Comparison of ENCODE assay signal across 14 cellular contexts in the genomic region with DNA sequence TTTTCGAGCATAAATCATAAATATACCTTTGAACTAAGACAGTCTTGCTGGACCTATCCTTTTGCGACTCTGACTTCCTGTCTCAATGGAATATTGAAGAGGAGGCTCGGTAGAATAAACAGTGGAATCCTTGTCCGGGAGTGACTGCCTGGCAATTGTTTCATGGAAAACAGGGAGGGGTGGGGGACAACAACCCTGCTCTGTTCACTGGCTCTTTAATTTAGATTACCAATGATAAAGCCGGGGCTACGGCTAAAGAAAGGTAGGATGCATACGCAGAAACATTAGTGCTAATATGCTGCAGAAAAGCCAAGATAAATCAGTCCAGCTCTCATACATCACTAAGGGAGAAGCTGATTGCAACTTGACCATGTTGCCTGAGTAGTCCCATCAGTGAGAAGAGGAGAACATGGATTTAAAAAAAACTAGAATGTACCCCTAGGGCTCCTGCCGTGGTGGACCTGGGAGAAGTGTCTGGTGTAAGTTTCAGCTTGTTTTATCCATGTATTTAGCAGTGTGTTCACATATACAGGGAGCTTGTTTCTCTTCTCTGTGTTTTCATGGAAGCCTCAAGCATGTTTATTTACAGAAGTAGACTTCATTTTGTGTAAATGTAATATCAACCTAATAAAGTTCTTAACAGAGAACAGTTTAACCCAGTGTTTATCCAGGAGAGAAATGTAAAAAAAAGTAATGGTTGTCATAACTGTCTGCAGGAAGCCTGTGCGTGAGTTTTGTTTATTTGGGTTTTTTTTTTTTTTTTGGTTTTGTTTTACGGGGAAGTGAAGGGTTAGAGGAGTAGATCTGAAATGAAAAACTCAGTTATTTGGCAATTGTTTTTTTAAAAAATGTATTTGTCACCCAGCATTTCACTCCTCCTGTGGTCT.
DNase-seq lines count a peak whose midpoint lies in the region; ATAC-seq, FAIRE-seq and TF ChIP-seq lines count a peak whose summit lies in the region.
"Had no signal": no experiment of that assay in that cellular context is flagged by ENCODE, and none has a peak within 500 bp of the region (broad histone marks: within the 10 kb centered on the region; RNA-seq: fewer than 3 reads in every experiment).

No MANE protein-coding gene starts in this region.

- TF ChIP-seq CTCF in A549 (IDR thresholded peaks at IDR 0.05) (no peak), WI38 (IDR thresholded peaks at IDR 0.05; ENCODE audit: low read depth, low read length) (no peak)

- no peak for TF ChIP-seq RAD21 in A549 (conservative IDR thresholded peaks at IDR 0.05 in 1 of 2, IDR thresholded peaks at IDR 0.05 in 1 of 2)

- H3K27ac Mint-ChIP-seq in naive thymus-derived CD4-positive, alpha-beta T cell = no peak overlapping the region
- H3K27ac Mint-ChIP-seq in activated CD8-positive, alpha-beta memory T cell treated with anti-CD3 and anti-CD28 coated beads, Interleukin-2, amount 10 ng/mL, durations not matched to agents 7 days and 5 days = no peak overlapping the region
- H3K27ac Mint-ChIP-seq: activated T-helper 2 cell treated with anti-CD3 and anti-CD28 coated beads, Interferon-gamma antibody, Interleukin-2, Interleukin-4, amounts not matched to agents 10 μg/mL and 5 μg/mL and 100 μg/mL, durations not matched to agents 14 hours and 24 hours and 36 hours; dendritic cell treated with granulocyte-macrophage colony-stimulating factor and Interleukin-4, amounts not matched to agents 40 ng/mL and 50 ng/mL, for 4 days had no signal

- H3K9me3 Mint-ChIP-seq in naive thymus-derived CD4-positive, alpha-beta T cell = peaks cover 0 to 7% (median under 1%) of the 10 kb centered on the region in 11 donors
- H3K9me3 Mint-ChIP-seq in activated CD8-positive, alpha-beta memory T cell treated with anti-CD3 and anti-CD28 coated beads, Interleukin-2, amount 10 ng/mL, durations not matched to agents 7 days and 5 days (ENCODE audit: low read depth) = no peaks in the 10 kb centered on the region
- H3K9me3 Mint-ChIP-seq: activated T-helper 2 cell treated with anti-CD3 and anti-CD28 coated beads, Interferon-gamma antibody, Interleukin-2, Interleukin-4, amounts not matched to agents 10 μg/mL and 5 μg/mL and 100 μg/mL, durations not matched to agents 14 hours and 24 hours and 36 hours; dendritic cell treated with granulocyte-macrophage colony-stimulating factor and Interleukin-4, amounts not matched to agents 40 ng/mL and 50 ng/mL, for 4 days had no signal

- H3K9me3 ChIP-seq in A549 = no peaks in the 10 kb centered on the region
- no peaks in the 10 kb centered on the region for H3K9me3 ChIP-seq in naive thymus-derived CD4-positive, alpha-beta T cell (ENCODE audit: control insufficient read depth in 2 of 3, low read length in 3 of 3)
- H3K9me3 ChIP-seq: testis had no signal

- no peaks in the 10 kb centered on the region; the same call in 2 of the 3 replicates for H3K4me1 ChIP-seq in A549
- H3K4me1 ChIP-seq in naive thymus-derived CD4-positive, alpha-beta T cell (ENCODE audit: control insufficient read depth in 2 of 2, insufficient read depth in 2 of 2, low read length in 2 of 2) = no peaks in the 10 kb centered on the region
- H3K4me1 ChIP-seq: testis had no signal

- no peaks in the 10 kb centered on the region for H3K4me1 Mint-ChIP-seq in naive thymus-derived CD4-positive, alpha-beta T cell
- H3K4me1 Mint-ChIP-seq in activated CD8-positive, alpha-beta memory T cell treated with anti-CD3 and anti-CD28 coated beads, Interleukin-2, amount 10 ng/mL, durations not matched to agents 7 days and 5 days = no peaks in the 10 kb centered on the region

- peaks cover 0 to 4% (median 0%) of the 10 kb centered on the region in 5 donors for H3K36me3 Mint-ChIP-seq in naive thymus-derived CD4-positive, alpha-beta T cell
- H3K36me3 Mint-ChIP-seq in activated CD8-positive, alpha-beta memory T cell treated with anti-CD3 and anti-CD28 coated beads, Interleukin-2, amount 10 ng/mL, durations not matched to agents 7 days and 5 days = no peaks in the 10 kb centered on the region

- H3K4me2 ChIP-seq in A549 = peak overlapping the region; percentile 48

- 38% methylated on average over 10 of the region's 10 CpGs for WGBS in A549 (ENCODE audit: missing lambda C conversion rate)

- H3K4me3 Mint-ChIP-seq in naive thymus-derived CD4-positive, alpha-beta T cell = no peak overlapping the region
- no peak overlapping the region for H3K4me3 Mint-ChIP-seq in activated CD8-positive, alpha-beta memory T cell treated with anti-CD3 and anti-CD28 coated beads, Interleukin-2, amount 10 ng/mL, durations not matched to agents 7 days and 5 days
- H3K4me3 Mint-ChIP-seq: dendritic cell treated with granulocyte-macrophage colony-stimulating factor and Interleukin-4, amounts not matched to agents 40 ng/mL and 50 ng/mL, for 4 days had no signal

- H3K27ac ChIP-seq in A549 = no peak overlapping the region
- no peak overlapping the region for H3K27ac ChIP-seq in naive thymus-derived CD4-positive, alpha-beta T cell (ENCODE audit: low read depth, low read length)
- H3K27ac ChIP-seq: testis had no signal

- no peak for DNase-seq in A549 (ENCODE audit: low read depth in 1 of 2, low spot score in 1 of 2)
- DNase-seq in NCI-H2029 (lab: John Stamatoyannopoulos, UW) = peak; percentile 42
- DNase-seq in naive thymus-derived CD4-positive, alpha-beta T cell = no peak
- no peak for DNase-seq in activated CD8-positive, alpha-beta memory T cell treated with anti-CD3 and anti-CD28 coated beads, Interleukin-2, amount 10 ng/mL, durations not matched to agents 7 days and 5 days
- DNase-seq: GF-D8; stimulated activated CD4-positive, alpha-beta T cell treated with anti-CD3 and anti-CD28 coated beads, Interleukin-4, amount 100 ng/mL, for 1 hour; testis had no signal

- H3K4me3 ChIP-seq in A549 (no peak overlapping the region), WI38 (ENCODE audit: low read depth, low read length) (peak overlapping the region; percentile 29)
- no peak overlapping the region for H3K4me3 ChIP-seq in naive thymus-derived CD4-positive, alpha-beta T cell (ENCODE audit: low read length)
- H3K4me3 ChIP-seq: testis had no signal

- POLR2A ChIA-PET in A549 (lab: Yijun Ruan, JAX) = no interaction called here
- POLR2A ChIA-PET in naive thymus-derived CD4-positive, alpha-beta T cell (lab: Charles Lee) = no interaction called here

- FAIRE-seq in A549 (lab: Jason Lieb, UNC) (no peak), islet of Langerhans (lab: Jason Lieb, UNC) (peak; percentile 60)
- FAIRE-seq: H54 had no signal

- no peak for TF ChIP-seq POLR2A in A549 (IDR thresholded peaks at IDR 0.05; ENCODE audit: low read length)

- intact Hi-C loops in naive thymus-derived CD4-positive, alpha-beta T cell (cut with micrococcal nuclease) = no loop called here

- H3K27me3 ChIP-seq in naive thymus-derived CD4-positive, alpha-beta T cell (ENCODE audit: control insufficient read depth in 2 of 2, insufficient read depth in 2 of 2, low read length in 2 of 2) = no peaks in the 10 kb centered on the region
- H3K27me3 ChIP-seq: testis had no signal

- TF ChIP-seq EP300 in A549 (IDR thresholded peaks at IDR 0.05) = no peak

- peaks cover 28 to 40% (median 30%) of the 10 kb centered on the region in 5 donors for H3K27me3 Mint-ChIP-seq in naive thymus-derived CD4-positive, alpha-beta T cell
- peaks cover 47% of the 10 kb centered on the region for H3K27me3 Mint-ChIP-seq in activated CD8-positive, alpha-beta memory T cell treated with anti-CD3 and anti-CD28 coated beads, Interleukin-2, amount 10 ng/mL, durations not matched to agents 7 days and 5 days

- ATAC-seq in A549 = peak in 1 of 2 experiments; percentile 54; a peak in 3 of 6 replicates
- no peak for ATAC-seq in naive thymus-derived CD4-positive, alpha-beta T cell
- ATAC-seq in HG03108 (IDR thresholded peaks at IDR 0.05; ENCODE audit: unreplicated experiment) = no peak
- no peak for ATAC-seq in GM19351 (IDR thresholded peaks at IDR 0.05; ENCODE audit: unreplicated experiment)
- ATAC-seq in activated CD8-positive, alpha-beta memory T cell treated with anti-CD3 and anti-CD28 coated beads, Interleukin-2, amount 10 ng/mL, durations not matched to agents 7 days and 5 days = no peak

- CTCF ChIA-PET in A549 (lab: Yijun Ruan, JAX) = interaction anchor here (1.2 to 1.5 kb wide), 3 partner anchors 46 to 350 kb away, joined by 3 to 7 read pairs (median 4); no protein-coding TSS in a partner anchor
- CTCF ChIA-PET in naive thymus-derived CD4-positive, alpha-beta T cell (lab: Charles Lee) = interaction anchor here (0.7 kb wide), 1 partner anchor 1000 kb away, joined by 3 read pairs; no protein-coding TSS in a partner anchor
- CTCF ChIA-PET in activated CD8-positive, alpha-beta memory T cell treated with anti-CD3 and anti-CD28 coated beads, Interleukin-2, amount 10 ng/mL, durations not matched to agents 7 days and 5 days (lab: Charles Lee) = interaction anchor here (1.4 kb wide), 1 partner anchor 9 kb away, joined by 3 read pairs; no protein-coding TSS in a partner anchor

- H3K36me3 ChIP-seq in naive thymus-derived CD4-positive, alpha-beta T cell (ENCODE audit: control insufficient read depth in 2 of 3, insufficient read depth in 3 of 3, low read length in 3 of 3) = no peaks in the 10 kb centered on the region

TF ChIP-seq in A549, 52 proteins besides CTCF, POLR2A, EP300 and RAD21:
- TF ChIP-seq EHF (CRISPR knock-in tag; IDR thresholded peaks at IDR 0.05) (no peak), CHD4 (IDR thresholded peaks at IDR 0.05; ENCODE audit: borderline replicate concordance) (no peak), NR3C1 (IDR thresholded peaks at IDR 0.05) (no peak), HDAC2 (IDR thresholded peaks at IDR 0.05) (no peak), ZSCAN20 (CRISPR knock-in tag; IDR thresholded peaks at IDR 0.05) (no peak), ESRRA (IDR thresholded peaks at IDR 0.05; ENCODE audit: borderline replicate concordance, low read length) (no peak), SREBF2 (IDR thresholded peaks at IDR 0.05) (no peak), FOSB (CRISPR knock-in tag; IDR thresholded peaks at IDR 0.05) (no peak), ZNF302 (CRISPR knock-in tag; IDR thresholded peaks at IDR 0.05) (no peak)
- TF ChIP-seq, protein P1, sequence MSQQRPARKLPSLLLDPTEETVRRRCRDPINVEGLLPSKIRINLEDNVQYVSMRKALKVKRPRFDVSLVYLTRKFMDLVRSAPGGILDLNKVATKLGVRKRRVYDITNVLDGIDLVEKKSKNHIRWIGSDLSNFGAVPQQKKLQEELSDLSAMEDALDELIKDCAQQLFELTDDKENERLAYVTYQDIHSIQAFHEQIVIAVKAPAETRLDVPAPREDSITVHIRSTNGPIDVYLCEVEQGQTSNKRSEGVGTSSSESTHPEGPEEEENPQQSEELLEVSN (IDR thresholded peaks at IDR 0.05; ENCODE audit: borderline replicate concordance, low read depth) = no peak
TF ChIP-seq in A549: peak in this region for 0.
